ENCODE assay signal across 8 cellular contexts in the genomic region with DNA sequence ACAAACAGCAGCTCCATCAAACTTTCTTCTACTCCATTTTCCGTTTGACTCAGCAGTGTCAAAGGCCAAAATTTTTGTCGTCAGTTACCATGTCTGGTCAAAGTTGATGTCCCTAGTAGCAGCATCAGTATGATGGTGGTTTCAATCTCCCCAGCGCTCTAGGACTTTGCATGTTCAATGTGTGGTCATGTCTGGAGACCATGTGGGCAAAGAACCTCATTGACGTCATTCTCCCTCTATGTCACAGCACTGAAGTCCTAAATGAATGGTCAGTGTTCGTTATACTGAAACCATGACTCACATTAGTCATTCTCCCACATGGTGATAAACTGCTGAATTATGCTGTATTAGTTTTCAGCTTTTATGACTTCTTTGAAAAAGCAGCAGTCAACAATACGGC. TPM values are rescaled to one million over a fixed set of nuclear protein-coding genes. Genes with fewer than 3 reads are reported as not detected.
DNase-seq lines count a peak whose midpoint lies in the region; ATAC-seq and TF ChIP-seq lines count a peak whose summit lies in the region.

No MANE protein-coding gene starts in this region.

- H3K4me3 ChIP-seq in fibroblast of the aortic adventitia (ENCODE audit: low read depth, low read length) = no peak overlapping the region

- peak; percentile 72 for DNase-seq in GM13977 (ENCODE audit: low spot score)
- DNase-seq in HPDE6-E6E7 (ENCODE audit: extremely low spot score) = peak; percentile 56
- DNase-seq in fibroblast of the aortic adventitia (ENCODE audit: low read depth) = peak; percentile 95
- no peak for DNase-seq in inferior parietal cortex (ENCODE audit: extremely low spot score)
- no peak for DNase-seq in NCI-H345 (lab: John Stamatoyannopoulos, UW)
- DNase-seq in OCI-M2 (lab: John Stamatoyannopoulos, UW; ENCODE audit: unreplicated experiment) = no peak
- DNase-seq in NCI-H1092 treated with DMSO at 0.1 percent for 48 hours (lab: John Stamatoyannopoulos, UW) = no peak

- TF ChIP-seq CTCF in GM13977 (IDR thresholded peaks at IDR 0.05; ENCODE audit: extremely low read depth, insufficient read depth, missing control alignments) (no peak), fibroblast of the aortic adventitia (IDR thresholded peaks at IDR 0.05; ENCODE audit: insufficient read depth, low read length) (no peak)

- in situ Hi-C loops in GM13977 (cut with MboI; ENCODE audit: low pct_unique_long_range_greater_than_20kb, low sequenced_read_pairs, unreplicated experiment) = no loop called here

- peak; percentile 80 for ATAC-seq in GM21576 (IDR thresholded peaks at IDR 0.05; ENCODE audit: unreplicated experiment)

RNA-seq across cellular contexts. Expression of gene SHC4, which starts 23.2 kb away (rescaled TPM):
- 1.8 and 2.2 TPM in 2 replicates for total RNA-seq in fibroblast of the aortic adventitia (ENCODE audit: low replicate concordance)

Comparison
In these comparisons a context has a peak if more than half of its experiments do, and no peak if none do; other contexts are left out.
1. DNase-seq: peak in GM13977 (single experiment), HPDE6-E6E7 (single experiment) and fibroblast of the aortic adventitia (single experiment); none in inferior parietal cortex (single experiment), NCI-H345 (single experiment), OCI-M2 (single experiment) and NCI-H1092 treated with DMSO at 0.1 percent for 48 hours (single experiment).